ENCODE assay signal across 9 cellular contexts in genomic region chr9:677461-678097, GRCh38.
DNase-seq lines count a peak whose midpoint lies in the region; ATAC-seq and TF ChIP-seq lines count a peak whose summit lies in the region.
"Had no signal": no experiment of that assay in that cellular context is flagged by ENCODE, and none has a peak within 500 bp of the region (broad histone marks: within the 10 kb centered on the region; RNA-seq: fewer than 3 reads in every experiment).

No MANE protein-coding gene starts in this region.

- H3K4me3 ChIP-seq in GM12865 (ENCODE audit: low read depth, low read length), result peak overlapping the region; percentile 18
- peak overlapping the region; percentile 56 for H3K4me3 ChIP-seq in WI38 (ENCODE audit: low read depth, low read length)
- H3K4me3 ChIP-seq in left ventricle myocardium inferior, result peak overlapping the region; percentile 60
- peak overlapping the region; percentile 6 to 59 (median 20) for H3K4me3 ChIP-seq in spleen

- no peak for DNase-seq in GM12865 (ENCODE audit: low read depth)
- DNase-seq in left ventricle myocardium inferior, result no peak
- no peak for DNase-seq in spleen
- no peak for DNase-seq in germinal center (ENCODE audit: low spot score)
- no peak for DNase-seq in activated effector memory CD4-positive, alpha-beta T cell treated with anti-CD3 and anti-CD28 coated beads, Interleukin-2, amount 50 U/mL, for 16 hours
- no peak for DNase-seq in DMS153 (lab: John Stamatoyannopoulos, UW)

- H3K4me1 ChIP-seq in left ventricle myocardium inferior (peaks cover 66% of the 10 kb centered on the region), spleen (peaks cover 0 to 13% (median 10%) of the 10 kb centered on the region in 6 donors)

- peak overlapping the region; percentile 79 for H3K27ac ChIP-seq in left ventricle myocardium inferior (replicated peaks)
- H3K27ac ChIP-seq in spleen, result peak overlapping the region in 5 of 8 donors; percentile 7 to 28 (median 15)

- intact Hi-C loops in left ventricle myocardium inferior (cut with micrococcal nuclease), result no loop called here
- intact Hi-C loops in spleen (cut with DNase I; ENCODE audit: low total_unique reads), result no loop called here

- TF ChIP-seq CTCF in GM12865 (IDR thresholded peaks at IDR 0.05; ENCODE audit: insufficient read depth, low read depth, low read length, missing control alignments) (no peak), WI38 (IDR thresholded peaks at IDR 0.05; ENCODE audit: low read depth, low read length) (no peak), left ventricle myocardium inferior (IDR thresholded peaks at IDR 0.05; ENCODE audit: borderline replicate concordance) (no peak), spleen (IDR thresholded peaks at IDR 0.05 in 8 of 11, conservative IDR thresholded peaks at IDR 0.05 in 3 of 11) (no peak)

- TF ChIP-seq POLR2A in spleen (IDR thresholded peaks at IDR 0.05), result no peak

- peaks cover 4% of the 10 kb centered on the region for H3K36me3 ChIP-seq in left ventricle myocardium inferior
- no peaks in the 10 kb centered on the region for H3K36me3 ChIP-seq in spleen

- H3K27me3 ChIP-seq in left ventricle myocardium inferior (ENCODE audit: low read depth) (no peaks in the 10 kb centered on the region), spleen (replicated peaks in 1 of 7) (no peaks in the 10 kb centered on the region)

- no peaks in the 10 kb centered on the region for H3K9me3 ChIP-seq in left ventricle myocardium inferior (replicated peaks)
- no peaks in the 10 kb centered on the region for H3K9me3 ChIP-seq in spleen

- 32 to 61% (median 35%) methylated on average over 11 of the region's 11 CpGs for WGBS in spleen, 5 donors

- ATAC-seq in GM18867 (IDR thresholded peaks at IDR 0.05; ENCODE audit: unreplicated experiment), result no peak
- ATAC-seq: Panc1 had no signal
